In the genomic region with DNA sequence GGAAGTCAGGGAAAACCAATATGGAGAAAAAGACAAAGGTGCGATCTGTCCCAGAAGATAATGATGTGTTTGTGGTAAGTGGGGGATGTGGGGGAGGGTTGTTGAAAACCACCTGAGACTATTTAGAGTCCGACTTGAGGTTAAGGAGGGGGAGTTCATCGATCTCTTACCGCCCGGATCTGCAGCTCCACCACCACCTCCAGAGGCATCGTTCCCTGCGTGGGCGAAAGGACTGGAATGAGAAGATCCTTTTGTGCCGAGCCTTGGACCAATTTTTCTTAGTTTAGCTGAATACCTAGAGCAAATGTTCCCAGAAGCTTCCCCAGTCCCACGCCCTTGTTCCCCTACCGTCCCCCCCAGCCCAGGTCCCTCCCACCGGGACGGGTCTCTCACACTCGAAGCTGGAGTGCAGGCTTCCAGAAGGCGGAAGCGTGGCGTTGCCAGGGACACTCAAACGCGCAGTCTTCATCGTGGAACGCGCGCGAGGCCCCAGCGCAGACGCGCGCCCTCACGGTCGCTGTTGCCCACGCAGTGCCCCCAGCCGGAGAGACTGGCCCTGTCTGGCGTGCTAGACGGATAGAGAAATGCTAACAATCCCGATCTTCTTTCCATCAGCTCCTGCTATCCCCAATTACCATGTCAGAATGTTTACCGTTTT, we compare ENCODE assay signal across 8 cellular contexts. TPM values are rescaled to one million over a fixed set of nuclear protein-coding genes. Genes with fewer than 3 reads are reported as not detected.
DNase-seq lines count a peak whose midpoint lies in the region; ATAC-seq and TF ChIP-seq lines count a peak whose summit lies in the region.

A gene with protein sequence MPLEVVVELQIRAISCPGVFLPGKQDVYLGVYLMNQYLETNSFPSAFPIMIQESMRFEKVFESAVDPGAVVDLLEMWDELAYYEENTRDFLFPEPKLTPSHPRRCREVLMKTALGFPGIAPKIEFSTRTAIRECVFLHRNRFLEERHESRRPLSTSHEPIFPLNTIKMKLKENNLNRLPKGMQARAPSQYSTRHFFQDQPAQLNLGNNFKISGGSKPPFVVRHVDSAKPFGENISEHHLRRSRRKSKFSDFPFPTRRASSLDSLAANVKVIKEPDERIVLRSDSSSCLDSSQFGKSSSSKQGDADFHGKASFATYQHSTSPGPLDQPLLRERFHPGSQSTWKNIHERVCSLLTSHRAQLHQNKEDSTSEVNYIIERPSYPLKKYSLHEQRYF (minus strand): TSS at position 439 of the 658 bp plus-strand sequence. CDS start 230 bp downstream, at position 209.

- H3K4me3 ChIP-seq in Karpas-422 (ENCODE audit: low read length), result peak within 1 kb of the TSS; percentile 55
- H3K4me3 ChIP-seq in astrocyte of the spinal cord (ENCODE audit: low read depth, low read length), result peak within 1 kb of the TSS; percentile 44
- peak within 1 kb of the TSS; percentile 40 for H3K4me3 ChIP-seq in hepatocyte

- H3K9me3 Mint-ChIP-seq in progenitor cell of endocrine pancreas (ENCODE audit: low read depth), result no peaks in the 10 kb centered on the region

- H3K4me1 Mint-ChIP-seq in T-helper 17 cell, result peaks cover 55% of the 10 kb centered on the region
- H3K4me1 Mint-ChIP-seq in progenitor cell of endocrine pancreas (ENCODE audit: low read depth), result peaks cover 49% of the 10 kb centered on the region

- H3K36me3 Mint-ChIP-seq in T-helper 17 cell (ENCODE audit: low read depth) (no peaks in the 10 kb centered on the region), progenitor cell of endocrine pancreas (ENCODE audit: insufficient read depth) (peaks cover 1% of the 10 kb centered on the region)

- H3K9me2 ChIP-seq in Karpas-422 (replicated peaks; ENCODE audit: insufficient read depth, low read length) (no peaks in the 10 kb centered on the region), hepatocyte (replicated peaks; ENCODE audit: insufficient read depth) (no peaks in the 10 kb centered on the region)

- H3K27ac ChIP-seq in Karpas-422 (ENCODE audit: low read length) (no peak within 1 kb of the TSS), hepatocyte (peak within 1 kb of the TSS; percentile 76)

- peak within 1 kb of the TSS; percentile 39 for H3K9ac ChIP-seq in Karpas-422 (ENCODE audit: low read length)

- H2AFZ ChIP-seq in Karpas-422 (ENCODE audit: low read length) (0 out of 2 replicates have a peak within 1 kb of the TSS, but pooled peaks have one; percentile 39), hepatocyte (peak within 1 kb of the TSS; percentile 61)

- H3K27me3 ChIP-seq in Karpas-422 (ENCODE audit: low read length) (no peaks in the 10 kb centered on the region), hepatocyte (no peaks in the 10 kb centered on the region)

- H3K27me3 Mint-ChIP-seq in T-helper 17 cell, result no peaks in the 10 kb centered on the region
- no peaks in the 10 kb centered on the region for H3K27me3 Mint-ChIP-seq in progenitor cell of endocrine pancreas

- H3K4me2 ChIP-seq in Karpas-422 (ENCODE audit: low read depth, low read length, poor library complexity, severe bottlenecking), result peak within 1 kb of the TSS; percentile 61
- H3K4me2 ChIP-seq in hepatocyte, result peak within 1 kb of the TSS; percentile 93

- in situ Hi-C loops in astrocyte of the spinal cord (cut with HindIII; ENCODE audit: low sequenced_read_pairs), result no loop called here

- H3K79me2 ChIP-seq in Karpas-422 (ENCODE audit: low read length), result no peaks in the 10 kb centered on the region
- H3K79me2 ChIP-seq in hepatocyte, result peaks cover 25% of the 10 kb centered on the region

- H3K9me3 ChIP-seq in Karpas-422 (ENCODE audit: low read length) (no peaks in the 10 kb centered on the region), T-helper 17 cell (ENCODE audit: control insufficient read depth, low read length, poor library complexity, severe bottlenecking) (no peaks in the 10 kb centered on the region), hepatocyte (ENCODE audit: low read depth) (no peaks in the 10 kb centered on the region)

- no peaks in the 10 kb centered on the region; the same call in 1 of the 2 replicates for H4K20me1 ChIP-seq in Karpas-422 (ENCODE audit: insufficient read depth, low read depth, low read length)
- H4K20me1 ChIP-seq in hepatocyte (ENCODE audit: insufficient read depth, poor library complexity, severe bottlenecking), result no peaks in the 10 kb centered on the region

- DNase-seq in Karpas-422 (no peak), T-helper 17 cell (peak in 2 of 3 donors; percentile 22 to 32), astrocyte of the spinal cord (ENCODE audit: low read depth, low spot score) (peak; percentile 43), hepatocyte (ENCODE audit: low spot score) (peak; percentile 83), progenitor cell of endocrine pancreas (ENCODE audit: low spot score, unreplicated experiment) (peak; percentile 24)

- H3K4me1 ChIP-seq in Karpas-422 (ENCODE audit: low read length), result peaks cover 47% of the 10 kb centered on the region
- H3K4me1 ChIP-seq in hepatocyte (ENCODE audit: insufficient read depth), result peaks cover 30% of the 10 kb centered on the region

- TF ChIP-seq CTCF in GM12873 (IDR thresholded peaks at IDR 0.05; ENCODE audit: insufficient read depth, low read depth, low read length, missing control alignments), result peak; percentile 20
- TF ChIP-seq CTCF in astrocyte of the spinal cord (IDR thresholded peaks at IDR 0.05; ENCODE audit: low read depth, low read length), result peak; percentile 10
- TF ChIP-seq CTCF in hepatocyte (IDR thresholded peaks at IDR 0.05; ENCODE audit: poor library complexity), result peak; percentile 24
- no peak for TF ChIP-seq CTCF in progenitor cell of endocrine pancreas (IDR thresholded peaks at IDR 0.05; ENCODE audit: unreplicated experiment)

- H3K4me3 Mint-ChIP-seq in T-helper 17 cell, result peak within 1 kb of the TSS; percentile 88
- H3K4me3 Mint-ChIP-seq in progenitor cell of endocrine pancreas (ENCODE audit: low read depth), result peak within 1 kb of the TSS; percentile 76

- ATAC-seq in T-helper 17 cell (peak; percentile 30), HG03039 (IDR thresholded peaks at IDR 0.05; ENCODE audit: unreplicated experiment) (no peak), GM19328 (IDR thresholded peaks at IDR 0.05; ENCODE audit: unreplicated experiment) (no peak)

- no peaks in the 10 kb centered on the region for H3K36me3 ChIP-seq in Karpas-422 (ENCODE audit: insufficient read depth, low read length)
- no peaks in the 10 kb centered on the region for H3K36me3 ChIP-seq in hepatocyte (replicated peaks; ENCODE audit: insufficient read depth, low read depth)

- H3K27ac Mint-ChIP-seq in T-helper 17 cell, result peak within 1 kb of the TSS; percentile 98
- peak within 1 kb of the TSS; percentile 95 for H3K27ac Mint-ChIP-seq in progenitor cell of endocrine pancreas

- WGBS in hepatocyte (ENCODE audit: low lambda C conversion rate, missing lambda C conversion rate), result 5% methylated on average over 36 of the region's 36 CpGs

RNA-seq across cellular contexts. Expression of the gene that starts here (rescaled TPM):
- 0.22 and 0.69 TPM in 2 replicates for total RNA-seq in Karpas-422 (2014; rRNA removed; shearing (Covaris generic); ENCODE audit: low replicate concordance)
- 1 to 10 TPM; 5.7 to 9.2 TPM for total RNA-seq in T-helper 17 cell
- 1.0 and 2.5 TPM in 2 replicates for total RNA-seq in hepatocyte
- 2.0 and 2.3 TPM in 2 replicates for polyA plus RNA-seq in hepatocyte
- total RNA-seq in progenitor cell of endocrine pancreas, result 7.1 and 7.8 TPM in 2 replicates
